6 cellular contexts compared by ENCODE assay signal in genomic region chr3:76582098-76582497, GRCh38.
"Had no signal": no experiment of that assay in that cellular context is flagged by ENCODE, and none has a peak within 500 bp of the region (broad histone marks: within the 10 kb centered on the region; RNA-seq: fewer than 3 reads in every experiment).

No MANE protein-coding gene starts in this region.

- ATAC-seq: HepG2, K562 had no signal

- H3K27ac ChIP-seq: HL-60 had no signal

- H3K4me3 ChIP-seq: K562 had no signal

- FAIRE-seq: HepG2, HTR-8/SVneo, K562 had no signal

- DNase-seq: IMR-90, KBM-7 had no signal
